ENCODE assay signal across 9 cellular contexts in genomic region chr17:82281502-82282238, GRCh38. TPM values are rescaled to one million over a fixed set of nuclear protein-coding genes. Genes with fewer than 3 reads are reported as not detected.
DNase-seq lines count a peak whose midpoint lies in the region; FAIRE-seq and TF ChIP-seq lines count a peak whose summit lies in the region.
"Had no signal": no experiment of that assay in that cellular context is flagged by ENCODE, and none has a peak within 500 bp of the region (broad histone marks: within the 10 kb centered on the region; RNA-seq: fewer than 3 reads in every experiment).

No MANE protein-coding gene starts in this region.

- no peak overlapping the region for H2AFZ ChIP-seq in H1 (ENCODE audit: low read length)

- no peak for FAIRE-seq in H1 (lab: Jason Lieb, UNC)

- no peak for TF ChIP-seq POLR2A in H1 (IDR thresholded peaks at IDR 0.05; ENCODE audit: control extremely low read depth in 1 of 2, low read depth in 2 of 2, low read length in 2 of 2)

- CTCF ChIA-PET in HEK293 (lab: Yijun Ruan, JAX), result interaction anchor here (0.7 to 1.6 kb wide), 3 partner anchors 19 to 75 kb away, joined by 3 read pairs; no protein-coding TSS in a partner anchor
- CTCF ChIA-PET in H1 (lab: Charles Lee; ENCODE audit: partially characterized antibody), result interaction anchor here (1.1 to 1.6 kb wide), 2 partner anchors 15 to 32 kb away, joined by 3 to 5 read pairs; no protein-coding TSS in a partner anchor

- no peak overlapping the region; a peak in 1 of 4 replicates for H3K4me2 ChIP-seq in H1 (ENCODE audit: insufficient read depth in 1 of 2, low read depth in 2 of 2, low read length in 2 of 2)

- peak overlapping the region; percentile 95 for H4K91ac ChIP-seq in H1 (replicated peaks; ENCODE audit: insufficient read length, low read length)

- peak overlapping the region; percentile 74; the same call in 1 of the 2 replicates for H4K8ac ChIP-seq in H1 (ENCODE audit: extremely low read depth, insufficient read depth, low read length)

- H3K14ac ChIP-seq in H1 (ENCODE audit: insufficient read length), result peak overlapping the region; percentile 74

- no peaks in the 10 kb centered on the region; the same call in 1 of the 2 replicates for H3K79me1 ChIP-seq in H1 (ENCODE audit: low read depth, low read length)

- H2BK120ac ChIP-seq in H1 (replicated peaks; ENCODE audit: low read depth, low read length), result no peak overlapping the region

- no peak overlapping the region for H4K5ac ChIP-seq in H1 (ENCODE audit: insufficient read length, low read depth, low read length)

- POLR2A ChIA-PET in HEK293 (lab: Yijun Ruan, JAX), result interaction anchor here (2.4 to 4.5 kb wide), 3 partner anchors 8 to 13 kb away, joined by 16 to 44 read pairs (median 22); partner anchors contain the start of gene CSNK1D
- POLR2A ChIA-PET in H1 (lab: Charles Lee; ENCODE audit: partially characterized antibody), result interaction anchor here (1.2 to 5.2 kb wide), 4 partner anchors 9 to 51 kb away, joined by 3 to 39 read pairs (median 16); partner anchors contain the start of gene CSNK1D

- H3K23ac ChIP-seq in H1 (ENCODE audit: insufficient read length), result peak overlapping the region; percentile 19

- DNase-seq in SJSA1 (ENCODE audit: low read depth in 1 of 2, low spot score in 2 of 2), result peak; percentile 76 to 85
- no peak for DNase-seq in H1 (ENCODE audit: low read depth in 1 of 2, low spot score in 2 of 2)
- DNase-seq in stimulated activated CD4-positive, alpha-beta T cell treated with anti-CD3 and anti-CD28 coated beads, Interleukin-15, amount 100 ng/mL, for 24 hours, result peak; percentile 74
- no peak for DNase-seq in SIG-M5 treated with dmso at 0.1 percent for 504 hours (lab: John Stamatoyannopoulos, UW; ENCODE audit: unreplicated experiment)
- DNase-seq in germinal center (ENCODE audit: low spot score), result no peak
- no peak for DNase-seq in DMS 273 treated with DMSO at 0.1 percent for 48 hours (lab: John Stamatoyannopoulos, UW)
- no peak for DNase-seq in GM20000 (ENCODE audit: low spot score)
- DNase-seq: NCI-H1694 had no signal

- H3K27ac ChIP-seq in HEK293 (ENCODE audit: extremely low read depth, low read depth, low read length), result no peak overlapping the region
- H3K27ac ChIP-seq in SJSA1, result peak overlapping the region; percentile 29
- H3K27ac ChIP-seq in H1 (ENCODE audit: low read depth, low read length), result no peak overlapping the region

- peak overlapping the region; percentile 50; the same call in 1 of the 2 replicates for H2BK15ac ChIP-seq in H1 (ENCODE audit: low read length)

- no peaks in the 10 kb centered on the region for H3K23me2 ChIP-seq in H1 (ENCODE audit: low read depth, low read length)

- peak overlapping the region; percentile 75; the same call in 1 of the 2 replicates for H2AK5ac ChIP-seq in H1 (ENCODE audit: low read depth, low read length)

- H2BK20ac ChIP-seq in H1 (ENCODE audit: low read length), result no peak overlapping the region

- H3K9me3 ChIP-seq in HEK293 (ENCODE audit: control insufficient read depth, insufficient read depth, low read depth, low read length) (no peaks in the 10 kb centered on the region), SJSA1 (replicated peaks) (no peaks in the 10 kb centered on the region), H1 (ENCODE audit: insufficient read depth in 2 of 2, low read depth in 1 of 2, low read length in 1 of 2) (no peaks in the 10 kb centered on the region)

- peak overlapping the region; percentile 21 for H2BK5ac ChIP-seq in H1 (ENCODE audit: low read depth, low read length)

- TF ChIP-seq CTCF in HEK293 (tag by site-specific recombination; IDR thresholded peaks at IDR 0.05) (no peak), H1 (IDR thresholded peaks at IDR 0.05; ENCODE audit: control extremely low read depth in 1 of 3, insufficient read depth in 1 of 3, low read depth in 1 of 3, low read length in 3 of 3) (no peak), GM20000 (IDR thresholded peaks at IDR 0.05; ENCODE audit: extremely low read depth, missing control alignments) (no peak)

- H3K4me1 ChIP-seq in HEK293 (ENCODE audit: control insufficient read depth, insufficient read depth, low read length) (peaks cover 9% of the 10 kb centered on the region), SJSA1 (replicated peaks) (peaks cover 39% of the 10 kb centered on the region), H1 (replicated peaks in 1 of 4; ENCODE audit: control insufficient read depth in 3 of 4, insufficient read depth in 4 of 4, low read length in 3 of 4) (peaks cover 0 to 10% (median 5%) of the 10 kb centered on the region in 4 experiments; a peak in 5 of 7 replicates)

- peak overlapping the region; percentile 98 for H3K4ac ChIP-seq in H1 (replicated peaks; ENCODE audit: insufficient read length, low read depth, low read length)

- H3K4me3 ChIP-seq in HEK293 (ENCODE audit: low read depth, low read length) (no peak overlapping the region), SJSA1 (no peak overlapping the region), H1 (ENCODE audit: extremely low read depth in 1 of 4, insufficient read depth in 2 of 4, low read depth in 3 of 4, low read length in 4 of 4) (no peak overlapping the region)

- no peaks in the 10 kb centered on the region for H3K27me3 ChIP-seq in SJSA1 (replicated peaks)
- H3K27me3 ChIP-seq in H1 (replicated peaks in 1 of 4; ENCODE audit: control insufficient read depth in 3 of 4, extremely low read depth in 1 of 4, insufficient read depth in 3 of 4, low read length in 3 of 4), result no peaks in the 10 kb centered on the region; a peak in 1 of 7 replicates

- H3K79me2 ChIP-seq in H1 (ENCODE audit: control insufficient read depth in 1 of 2, insufficient read depth in 2 of 2, low read length in 2 of 2), result no peaks in the 10 kb centered on the region

- H3K18ac ChIP-seq in H1 (ENCODE audit: extremely low read depth, low read length), result 0 out of 2 replicates have a peak overlapping the region, but pooled peaks have one; percentile 38

- H3K56ac ChIP-seq in H1 (replicated peaks; ENCODE audit: insufficient read length, low read depth, low read length), result no peak overlapping the region

- H3K9ac ChIP-seq in H1 (replicated peaks in 1 of 4; ENCODE audit: extremely low read depth in 1 of 4, low read depth in 3 of 4, low read length in 3 of 4), result peak overlapping the region in 1 of 4 experiments; percentile 33; a peak in 1 of 7 replicates

- H3K36me3 ChIP-seq in HEK293 (ENCODE audit: control insufficient read depth in 2 of 2, insufficient read depth in 1 of 2, low read length in 2 of 2) (peaks cover 0 to 4% of the 10 kb centered on the region in 2 experiments; a peak in 1 of 3 replicates), SJSA1 (no peaks in the 10 kb centered on the region), H1 (ENCODE audit: control insufficient read depth in 2 of 4, insufficient read depth in 4 of 4, low read length in 3 of 4) (no peaks in the 10 kb centered on the region; a peak in 1 of 8 replicates)

- peaks cover 0 to 9% of the 10 kb centered on the region in 2 experiments for H4K20me1 ChIP-seq in H1 (replicated peaks in 1 of 2; ENCODE audit: control insufficient read depth in 1 of 2, insufficient read depth in 2 of 2, low read length in 2 of 2)

- H2BK12ac ChIP-seq in H1 (ENCODE audit: low read depth, low read length), result peak overlapping the region; percentile 78; the same call in 1 of the 2 replicates

- TF ChIP-seq EP300 in H1 (IDR thresholded peaks at IDR 0.05; ENCODE audit: borderline replicate concordance in 1 of 2, low read depth in 2 of 2, low read length in 2 of 2), result no peak

- TF ChIP-seq RAD21 in H1 (IDR thresholded peaks at IDR 0.05 in 1 of 2, conservative IDR thresholded peaks at IDR 0.05 in 1 of 2; ENCODE audit: low read depth in 2 of 2, low read length in 2 of 2), result no peak

- WGBS in H1 (ENCODE audit: extremely low coverage in 1 of 2, insufficient coverage in 1 of 2, insufficient read length in 1 of 2, insufficient replicate concordance in 2 of 2, low coverage in 1 of 2, low lambda C conversion rate in 2 of 2, missing lambda C conversion rate in 1 of 2), 2 experiments, result 92% methylated on average over 22 of the region's 22 CpGs; no CpG with 5 or more reads in 1 of the 2 experiments

RNA-seq across cellular contexts. Expression of gene CSNK1D, which starts 8.2 kb away (rescaled TPM):
- total RNA-seq in SJSA1 (2014; rRNA removed; shearing (Covaris generic)), result 26.0 and 33.7 TPM in 2 replicates
- 103 and 107 TPM in 2 replicates for total RNA-seq in H1 (2021; fragmentation: NEBNext Ultra II Directional; extraction: Animal tissue kit (Norgen Biotek cat#: 25700))
- 73.5 and 114 TPM in 2 replicates for polyA plus RNA-seq in H1 (2011; rRNA removed)
- 90.3 TPM for polyA plus RNA-seq in H1 (2011; cell fraction: cytosol; rRNA removed)
- 219 TPM for polyA plus RNA-seq in H1 (2011; cell fraction: nucleus; rRNA removed)
- 88.4 to 98.7 TPM (median 95.5 TPM) in 4 replicates for polyA plus RNA-seq in H1 (2012, experiment 1 of 2)
- polyA plus RNA-seq in H1 (2012, experiment 2 of 2), result 70.5 TPM
- polyA plus RNA-seq in H1 (2013, experiment 1 of 2), result 70.2 TPM
- 70.1 TPM for polyA plus RNA-seq in H1 (2013, experiment 2 of 2)
- polyA minus RNA-seq in H1 (2011; rRNA and poly(A)+ RNA removed), result 71.2 and 71.6 TPM in 2 replicates
- 31.2 TPM for polyA minus RNA-seq in H1 (2011; cell fraction: cytosol; rRNA and poly(A)+ RNA removed)
- 60.9 TPM for polyA minus RNA-seq in H1 (2011; cell fraction: nucleus; rRNA and poly(A)+ RNA removed)

RNA-seq across cellular contexts. Expression of gene CD7, which starts 35.7 kb away (rescaled TPM):
- not detected in 2 replicates for total RNA-seq in SJSA1 (2014; rRNA removed; shearing (Covaris generic))
- total RNA-seq in H1 (2021; fragmentation: NEBNext Ultra II Directional; extraction: Animal tissue kit (Norgen Biotek cat#: 25700)), result 0.86 and 1.3 TPM in 2 replicates
- polyA plus RNA-seq in H1 (2011; rRNA removed), result 0.83 and 1.8 TPM in 2 replicates
- 0.90 TPM for polyA plus RNA-seq in H1 (2011; cell fraction: cytosol; rRNA removed)
- polyA plus RNA-seq in H1 (2011; cell fraction: nucleus; rRNA removed), result 1.3 TPM
- polyA plus RNA-seq in H1 (2012, experiment 1 of 2), result 0.37 to 2.0 TPM (median 1.2 TPM) in 4 replicates
- polyA plus RNA-seq in H1 (2012, experiment 2 of 2), result 0.37 TPM
- 1.7 TPM for polyA plus RNA-seq in H1 (2013, experiment 1 of 2)
- polyA plus RNA-seq in H1 (2013, experiment 2 of 2), result 1.9 TPM
- polyA minus RNA-seq in H1 (2011; rRNA and poly(A)+ RNA removed), result 0.12 TPM in 1 of 2 replicates, not detected in the other
- not detected for polyA minus RNA-seq in H1 (2011; cell fraction: cytosol; rRNA and poly(A)+ RNA removed)
- polyA minus RNA-seq in H1 (2011; cell fraction: nucleus; rRNA and poly(A)+ RNA removed), result 0.50 TPM

RNA-seq across cellular contexts. Expression of gene SECTM1, which starts 51.9 kb away (rescaled TPM):
- 5.3 and 6.3 TPM in 2 replicates for total RNA-seq in SJSA1 (2014; rRNA removed; shearing (Covaris generic))
- total RNA-seq in H1 (2021; fragmentation: NEBNext Ultra II Directional; extraction: Animal tissue kit (Norgen Biotek cat#: 25700)), result 0.20 and 0.57 TPM in 2 replicates
- polyA plus RNA-seq in H1 (2011; rRNA removed), result 0.46 and 0.65 TPM in 2 replicates
- polyA plus RNA-seq in H1 (2011; cell fraction: cytosol; rRNA removed), result 0.69 TPM
- 0.36 TPM for polyA plus RNA-seq in H1 (2011; cell fraction: nucleus; rRNA removed)
- polyA plus RNA-seq in H1 (2012, experiment 1 of 2), result 0.42 to 0.99 TPM (median 0.48 TPM) in 3 of 4 replicates, not detected in the other
- 0.29 TPM for polyA plus RNA-seq in H1 (2012, experiment 2 of 2)
- 0.14 TPM for polyA plus RNA-seq in H1 (2013, experiment 1 of 2)
- 0.20 TPM for polyA plus RNA-seq in H1 (2013, experiment 2 of 2)
- polyA minus RNA-seq in H1 (2011; rRNA and poly(A)+ RNA removed), result 0.35 and 0.68 TPM in 2 replicates
- not detected for polyA minus RNA-seq in H1 (2011; cell fraction: cytosol; rRNA and poly(A)+ RNA removed)
- polyA minus RNA-seq in H1 (2011; cell fraction: nucleus; rRNA and poly(A)+ RNA removed), result not detected

RNA-seq across cellular contexts. Expression of gene SLC16A3, which starts 52.8 kb away (rescaled TPM):
- total RNA-seq in SJSA1 (2014; rRNA removed; shearing (Covaris generic)), result 149 and 249 TPM in 2 replicates
- total RNA-seq in H1 (2021; fragmentation: NEBNext Ultra II Directional; extraction: Animal tissue kit (Norgen Biotek cat#: 25700)), result 3.6 and 3.8 TPM in 2 replicates
- 8.7 and 12.2 TPM in 2 replicates for polyA plus RNA-seq in H1 (2011; rRNA removed)
- 10.9 TPM for polyA plus RNA-seq in H1 (2011; cell fraction: cytosol; rRNA removed)
- polyA plus RNA-seq in H1 (2011; cell fraction: nucleus; rRNA removed), result 11.1 TPM
- polyA plus RNA-seq in H1 (2012, experiment 1 of 2), result 4.4 to 12.8 TPM (median 9.7 TPM) in 4 replicates
- 4.5 TPM for polyA plus RNA-seq in H1 (2012, experiment 2 of 2)
- polyA plus RNA-seq in H1 (2013, experiment 1 of 2), result 15.4 TPM
- polyA plus RNA-seq in H1 (2013, experiment 2 of 2), result 12.6 TPM
- polyA minus RNA-seq in H1 (2011; rRNA and poly(A)+ RNA removed), result 5.7 and 10.2 TPM in 2 replicates
- polyA minus RNA-seq in H1 (2011; cell fraction: cytosol; rRNA and poly(A)+ RNA removed), result 18.5 TPM
- polyA minus RNA-seq in H1 (2011; cell fraction: nucleus; rRNA and poly(A)+ RNA removed), result 9.7 TPM

Comparison
In these comparisons a context has a peak if more than half of its experiments do, and no peak if none do; other contexts are left out.
1. DNase-seq: peak in SJSA1 (2 of 2) and stimulated activated CD4-positive, alpha-beta T cell treated with anti-CD3 and anti-CD28 coated beads, Interleukin-15, amount 100 ng/mL, for 24 hours (single experiment); none in H1 (0 of 2), SIG-M5 treated with dmso at 0.1 percent for 504 hours (single experiment), germinal center (single experiment), DMS 273 treated with DMSO at 0.1 percent for 48 hours (single experiment) and GM20000 (single experiment).
2. Of the 6 proteins assayed by ChIP-seq in both HEK293 and H1: peak only in HEK293: SP2; only in H1: none; in both: none; in neither: 5.